In the genomic region with DNA sequence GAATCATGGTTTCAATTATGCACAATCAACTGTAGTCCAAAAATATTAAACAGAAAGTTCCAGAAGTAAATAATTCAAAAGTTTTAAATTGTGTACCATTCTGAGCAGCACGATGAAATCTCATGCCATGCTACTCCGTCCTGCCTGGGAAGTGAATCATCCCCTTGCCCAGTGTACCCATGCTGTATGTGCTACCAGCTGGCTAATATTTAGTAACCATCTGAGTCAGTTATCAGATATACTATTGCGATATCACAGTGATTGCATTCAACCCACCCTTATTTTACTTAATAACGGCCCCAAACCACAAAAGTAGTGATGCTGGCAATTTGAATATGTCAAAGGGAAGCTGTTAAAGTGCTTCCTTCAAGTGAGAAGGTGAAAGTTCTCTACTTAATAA, we compare ENCODE assay signal across 19 cellular contexts. TPM values are rescaled to one million over a fixed set of nuclear protein-coding genes. Genes with fewer than 3 reads are reported as not detected.
DNase-seq lines count a peak whose midpoint lies in the region; ATAC-seq and TF ChIP-seq lines count a peak whose summit lies in the region.
"Had no signal": no experiment of that assay in that cellular context is flagged by ENCODE, and none has a peak within 500 bp of the region (broad histone marks: within the 10 kb centered on the region; RNA-seq: fewer than 3 reads in every experiment).

No MANE protein-coding gene starts in this region.

- H3K9me3 Mint-ChIP-seq in HFFc6 = no peaks in the 10 kb centered on the region

- H3K27me3 Mint-ChIP-seq in HFFc6 (ENCODE audit: insufficient read depth) = peaks cover 2% of the 10 kb centered on the region; the same call in 1 of the 2 replicates

- ATAC-seq in omental fat pad (ENCODE audit: low FRiP score) = peak; percentile 62
- ATAC-seq in HG03442 (IDR thresholded peaks at IDR 0.05; ENCODE audit: unreplicated experiment) = no peak
- ATAC-seq: left colon had no signal

- H3K36me3 Mint-ChIP-seq in HFFc6 (ENCODE audit: low read depth) = peaks cover 17% of the 10 kb centered on the region; the same call in 1 of the 2 replicates

- no peak overlapping the region for H3K27ac Mint-ChIP-seq in HFFc6

- no peak overlapping the region for H3K4me3 Mint-ChIP-seq in HFFc6

- H3K27ac ChIP-seq in epithelial cell of prostate = peak overlapping the region; percentile 85
- H3K27ac ChIP-seq: BLaER1, brain microvascular endothelial cell, esophagus squamous epithelium, SJSA1 had no signal

- H3K4me3 ChIP-seq in NB4 (ENCODE audit: low read depth, low read length) = no peak overlapping the region
- H3K4me3 ChIP-seq: BLaER1, esophagus squamous epithelium, SJSA1 had no signal

- peak; percentile 32 for DNase-seq in ELR (ENCODE audit: low read depth)
- peak; percentile 44 for DNase-seq in NB4 (ENCODE audit: low read depth)
- DNase-seq in epithelial cell of prostate (ENCODE audit: low read depth, low spot score) = peak; percentile 14
- no peak for DNase-seq in omental fat pad (ENCODE audit: low spot score)
- DNase-seq in HFFc6 = no peak
- no peak for DNase-seq in NCI-H82 treated with DMSO at 0.1 percent for 48 hours (lab: John Stamatoyannopoulos, UW; ENCODE audit: unreplicated experiment)
- DNase-seq in middle frontal gyrus (ENCODE audit: extremely low spot score, low spot score) = no peak
- DNase-seq: activated CD4-positive, alpha-beta T cell treated with anti-CD3 and anti-CD28 coated beads for 48 hours; activated naive CD4-positive, alpha-beta T cell treated with anti-CD3 and anti-CD28 coated beads, Interleukin-2, amount 50 U/mL, for 16 hours; brain microvascular endothelial cell; DMS153; esophagus squamous epithelium; left colon; NCI-H1417; NCI-H2171 treated with DMSO at 0.1 percent for 48 hours; T1000 had no signal

- H3K4me1 Mint-ChIP-seq in HFFc6 (ENCODE audit: low read depth) = peaks cover 7% of the 10 kb centered on the region

- TF ChIP-seq CTCF in NB4 (IDR thresholded peaks at IDR 0.05; ENCODE audit: low read depth, low read length) (no peak), omental fat pad (IDR thresholded peaks at IDR 0.05) (no peak), HFFc6 (IDR thresholded peaks at IDR 0.05) (no peak)

- TF ChIP-seq POLR2A in NB4 (IDR thresholded peaks at IDR 0.05; ENCODE audit: extremely low read depth, insufficient read length) = no peak

RNA-seq across cellular contexts. Expression of gene EVI5, which starts 56.2 kb away (rescaled TPM):
- 10 to 100 TPM; 25.9 to 38.3 (median 30.7) TPM for total RNA-seq in omental fat pad
- 10 to 100 TPM; 31.7 to 43.7 (median 34.0) TPM for total RNA-seq in HFFc6 (2021; fragmentation: NEBNext Ultra II Directional; extraction: Animal tissue kit (Norgen Biotek cat#: 25700))

Comparison
In these comparisons a context has a peak if more than half of its experiments do, and no peak if none do; other contexts are left out.
1. DNase-seq: peak in ELR (single experiment), NB4 (single experiment) and epithelial cell of prostate (single experiment); none in omental fat pad (single experiment), HFFc6 (single experiment), NCI-H82 treated with DMSO at 0.1 percent for 48 hours (single experiment) and middle frontal gyrus (single experiment).